Comparison of ENCODE assay signal across 9 cellular contexts in genomic region chr20:19628570-19629134, GRCh38.
DNase-seq lines count a peak whose midpoint lies in the region; ATAC-seq and TF ChIP-seq lines count a peak whose summit lies in the region.
"Had no signal": no experiment of that assay in that cellular context is flagged by ENCODE, and none has a peak within 500 bp of the region (broad histone marks: within the 10 kb centered on the region; RNA-seq: fewer than 3 reads in every experiment).

No MANE protein-coding gene starts in this region.

- DNase-seq in EL (peak; percentile 61), H4 (ENCODE audit: low spot score) (peak; percentile 67), NCI-H146 (lab: John Stamatoyannopoulos, UW) (peak; percentile 76), esophagus muscularis mucosa (ENCODE audit: extremely low spot score) (no peak), natural killer cell (no peak), sigmoid colon (no peak)
- peak; percentile 14 for DNase-seq in T-helper 2 cell treated with Interferon-gamma antibody and Interleukin-4, amounts not matched to agents 5 μg/mL and 100 μg/mL, for 36 hours (ENCODE audit: low spot score)
- DNase-seq: activated naive CD8-positive, alpha-beta T cell treated with anti-CD3 and anti-CD28 coated beads, Interleukin-2, amount 10 ng/mL, durations not matched to agents 7 days and 5 days had no signal

- TF ChIP-seq CTCF in esophagus muscularis mucosa (IDR thresholded peaks at IDR 0.05) (peak; percentile 26 to 57 (median 28)), natural killer cell (IDR thresholded peaks at IDR 0.05) (peak; percentile 63), sigmoid colon (IDR thresholded peaks at IDR 0.05) (peak in 1 of 4 experiments; percentile 45)

- TF ChIP-seq EP300 in esophagus muscularis mucosa (IDR thresholded peaks at IDR 0.05) (no peak), sigmoid colon (IDR thresholded peaks at IDR 0.05) (no peak)

- H3K36me3 ChIP-seq in esophagus muscularis mucosa: no peaks in the 10 kb centered on the region
- H3K36me3 ChIP-seq in sigmoid colon: no peaks in the 10 kb centered on the region

- H3K4me3 ChIP-seq in esophagus muscularis mucosa: no peak overlapping the region
- H3K4me3 ChIP-seq in sigmoid colon: no peak overlapping the region

- no peaks in the 10 kb centered on the region for H3K27me3 Mint-ChIP-seq in T-helper 2 cell treated with Interferon-gamma antibody and Interleukin-4, amounts not matched to agents 5 μg/mL and 100 μg/mL, for 36 hours (ENCODE audit: low read depth)
- peaks cover 0 to 9% of the 10 kb centered on the region in 2 donors for H3K27me3 Mint-ChIP-seq in natural killer cell (ENCODE audit: low read depth in 2 of 2)

- H3K9me3 ChIP-seq in esophagus muscularis mucosa (no peaks in the 10 kb centered on the region), sigmoid colon (no peaks in the 10 kb centered on the region)

- H3K27ac ChIP-seq in esophagus muscularis mucosa (replicated peaks in 1 of 4) (no peak overlapping the region), sigmoid colon (no peak overlapping the region)

- H3K4me1 ChIP-seq in esophagus muscularis mucosa: no peaks in the 10 kb centered on the region
- no peaks in the 10 kb centered on the region for H3K4me1 ChIP-seq in sigmoid colon

- no peak for TF ChIP-seq POLR2A in esophagus muscularis mucosa (IDR thresholded peaks at IDR 0.05; ENCODE audit: low read depth)
- TF ChIP-seq POLR2A in sigmoid colon (IDR thresholded peaks at IDR 0.05): no peak

- H3K4me3 Mint-ChIP-seq in T-helper 2 cell treated with Interferon-gamma antibody and Interleukin-4, amounts not matched to agents 5 μg/mL and 100 μg/mL, for 36 hours: no peak overlapping the region
- H3K4me3 Mint-ChIP-seq in natural killer cell: no peak overlapping the region
- H3K4me3 Mint-ChIP-seq: activated naive CD8-positive, alpha-beta T cell treated with anti-CD3 and anti-CD28 coated beads, Interleukin-2, amount 10 ng/mL, durations not matched to agents 7 days and 5 days had no signal

- peaks cover 7% of the 10 kb centered on the region for H3K9me3 Mint-ChIP-seq in T-helper 2 cell treated with Interferon-gamma antibody and Interleukin-4, amounts not matched to agents 5 μg/mL and 100 μg/mL, for 36 hours
- no peaks in the 10 kb centered on the region for H3K9me3 Mint-ChIP-seq in natural killer cell

- H3K4me1 Mint-ChIP-seq in T-helper 2 cell treated with Interferon-gamma antibody and Interleukin-4, amounts not matched to agents 5 μg/mL and 100 μg/mL, for 36 hours (ENCODE audit: low read depth): no peaks in the 10 kb centered on the region
- no peaks in the 10 kb centered on the region for H3K4me1 Mint-ChIP-seq in natural killer cell
- H3K4me1 Mint-ChIP-seq: activated naive CD8-positive, alpha-beta T cell treated with anti-CD3 and anti-CD28 coated beads, Interleukin-2, amount 10 ng/mL, durations not matched to agents 7 days and 5 days had no signal

- no peaks in the 10 kb centered on the region for H3K27me3 ChIP-seq in esophagus muscularis mucosa
- no peaks in the 10 kb centered on the region for H3K27me3 ChIP-seq in sigmoid colon

- ATAC-seq in natural killer cell (peak in 1 of 3 donors; percentile 65), HG02938 (IDR thresholded peaks at IDR 0.05; ENCODE audit: unreplicated experiment) (no peak)

- no peak overlapping the region for H3K27ac Mint-ChIP-seq in T-helper 2 cell treated with Interferon-gamma antibody and Interleukin-4, amounts not matched to agents 5 μg/mL and 100 μg/mL, for 36 hours
- H3K27ac Mint-ChIP-seq in natural killer cell: no peak overlapping the region
- H3K27ac Mint-ChIP-seq: activated naive CD8-positive, alpha-beta T cell treated with anti-CD3 and anti-CD28 coated beads, Interleukin-2, amount 10 ng/mL, durations not matched to agents 7 days and 5 days had no signal

- H3K36me3 Mint-ChIP-seq in T-helper 2 cell treated with Interferon-gamma antibody and Interleukin-4, amounts not matched to agents 5 μg/mL and 100 μg/mL, for 36 hours (ENCODE audit: low read depth): no peaks in the 10 kb centered on the region
- H3K36me3 Mint-ChIP-seq in natural killer cell: no peaks in the 10 kb centered on the region
- H3K36me3 Mint-ChIP-seq: activated naive CD8-positive, alpha-beta T cell treated with anti-CD3 and anti-CD28 coated beads, Interleukin-2, amount 10 ng/mL, durations not matched to agents 7 days and 5 days had no signal

- 46% methylated on average over 2 of the region's 2 CpGs for WGBS in esophagus muscularis mucosa
- 55 to 65% methylated on average over 2 of the region's 2 CpGs for WGBS in sigmoid colon, 2 donors

- intact Hi-C loops in esophagus muscularis mucosa (cut with DNase I): no loop called here
- intact Hi-C loops in natural killer cell (cut with micrococcal nuclease): no loop called here
- intact Hi-C loops in sigmoid colon (cut with DNase I): no loop called here

Comparison
In these comparisons a context has a peak if more than half of its experiments do, and no peak if none do; other contexts are left out.
1. DNase-seq: peak in EL (single experiment), H4 (single experiment), NCI-H146 (single experiment) and T-helper 2 cell treated with Interferon-gamma antibody and Interleukin-4, amounts not matched to agents 5 μg/mL and 100 μg/mL, for 36 hours (single experiment); none in esophagus muscularis mucosa (single experiment), natural killer cell (single experiment) and sigmoid colon (single experiment).